6 cellular contexts compared by ENCODE assay signal in the genomic region with DNA sequence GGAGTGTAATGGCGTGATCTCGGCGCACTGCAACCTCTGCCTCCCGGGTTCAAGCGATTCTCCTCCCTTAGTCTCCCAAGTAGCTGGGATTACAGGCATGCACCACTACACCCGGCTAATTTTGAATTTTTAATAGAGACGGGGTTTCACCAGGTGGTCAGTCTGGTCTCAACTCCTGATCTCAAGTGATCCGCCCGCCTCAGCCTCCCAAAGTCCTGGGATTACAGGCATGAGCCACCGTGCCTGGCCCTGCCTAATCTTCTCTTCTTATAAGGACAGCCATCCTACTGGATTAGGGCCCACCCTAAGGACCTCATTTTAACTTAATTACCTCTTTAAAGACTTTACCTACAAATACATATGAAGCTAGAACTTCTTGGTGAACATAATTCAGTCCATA. TPM values are rescaled to one million over a fixed set of nuclear protein-coding genes. Genes with fewer than 3 reads are reported as not detected.
DNase-seq lines count a peak whose midpoint lies in the region; TF ChIP-seq lines count a peak whose summit lies in the region.
"Not testable (repeated sequence)": the region's sequence is repeated elsewhere in the genome, so short reads cannot be mapped to it uniquely, and the experiment has no call there.

No MANE protein-coding gene starts in this region.

- H3K9ac ChIP-seq in liver (ENCODE audit: low read depth in 1 of 2, low read length in 2 of 2), result not testable (repeated sequence)

- H3K4me1 Mint-ChIP-seq in progenitor cell of endocrine pancreas (ENCODE audit: low read depth), result peaks cover 21% of the 10 kb centered on the region

- not testable (repeated sequence) for H3K4me1 ChIP-seq in breast epithelium
- peaks cover 0 to 43% (median 15%) of the 10 kb centered on the region in 4 donors for H3K4me1 ChIP-seq in liver (ENCODE audit: control insufficient read depth in 4 of 4, insufficient read depth in 4 of 4, low read length in 3 of 4)

- DNase-seq in NCI-H82 treated with DMSO at 0.1 percent for 48 hours (lab: John Stamatoyannopoulos, UW; ENCODE audit: unreplicated experiment) (peak; percentile 55), WERI-Rb-1 (peak; percentile 91)
- not testable (repeated sequence) for DNase-seq in breast epithelium (ENCODE audit: low spot score in 2 of 2); progenitor cell of endocrine pancreas (ENCODE audit: low spot score, unreplicated experiment)

- H3K4me3 Mint-ChIP-seq in progenitor cell of endocrine pancreas (ENCODE audit: low read depth), result not testable (repeated sequence)

- peak overlapping the region; percentile 52 for H3K27ac Mint-ChIP-seq in progenitor cell of endocrine pancreas

- H3K9me3 ChIP-seq in WERI-Rb-1 (ENCODE audit: severe bottlenecking); breast epithelium; liver (ENCODE audit: control insufficient read depth in 4 of 4, low read length in 3 of 4): not testable (repeated sequence)

- not testable (repeated sequence) for TF ChIP-seq RAD21 in liver (IDR thresholded peaks at IDR 0.05)

- not testable (repeated sequence) for H3K27me3 ChIP-seq in WERI-Rb-1 (ENCODE audit: insufficient read depth, low read depth, severe bottlenecking); breast epithelium; liver (ENCODE audit: control insufficient read depth in 4 of 4, insufficient read depth in 4 of 4, low read length in 3 of 4)

- H3K4me3 ChIP-seq in WERI-Rb-1 (ENCODE audit: low read depth, low read length); breast epithelium; liver (ENCODE audit: low read depth in 1 of 3, low read length in 3 of 3): not testable (repeated sequence)

- intact Hi-C loops in breast epithelium (cut with DNase I; ENCODE audit: low total_unique reads), result not testable (repeated sequence)

- not testable (repeated sequence) for H3K27me3 Mint-ChIP-seq in progenitor cell of endocrine pancreas

- not testable (repeated sequence) for H3K9me3 Mint-ChIP-seq in progenitor cell of endocrine pancreas (ENCODE audit: low read depth)

- not testable (repeated sequence) for H3K36me3 ChIP-seq in WERI-Rb-1; breast epithelium; liver (ENCODE audit: control insufficient read depth in 4 of 4, insufficient read depth in 3 of 4, low read depth in 1 of 4, low read length in 3 of 4)

- 96% methylated on average over 10 of the region's 10 CpGs for WGBS in liver

- TF ChIP-seq POLR2A in breast epithelium (IDR thresholded peaks at IDR 0.05), result not testable (repeated sequence)

- peak overlapping the region; percentile 87 for H3K27ac ChIP-seq in C4-2B
- H3K27ac ChIP-seq in WERI-Rb-1, result peak overlapping the region; percentile 89
- H3K27ac ChIP-seq in breast epithelium, result peak overlapping the region; percentile 73 to 81
- H3K27ac ChIP-seq in liver (ENCODE audit: low read depth in 1 of 2, low read length in 2 of 2), result peak overlapping the region; percentile 90 to 100

- not testable (repeated sequence) for H3K36me3 Mint-ChIP-seq in progenitor cell of endocrine pancreas (ENCODE audit: insufficient read depth)

- not testable (repeated sequence) for TF ChIP-seq CTCF in C4-2B (conservative IDR thresholded peaks at IDR 0.05); WERI-Rb-1 (IDR thresholded peaks at IDR 0.05; ENCODE audit: low read depth, low read length); breast epithelium (IDR thresholded peaks at IDR 0.05); liver (IDR thresholded peaks at IDR 0.05; ENCODE audit: low read depth, low read length, missing input control); progenitor cell of endocrine pancreas (IDR thresholded peaks at IDR 0.05; ENCODE audit: unreplicated experiment)

RNA-seq across cellular contexts. Expression of a gene that starts 48.3 kb away (rescaled TPM):
- total RNA-seq in breast epithelium, result 10 to 100 TPM; 29.9 to 73.5 (median 58.7) TPM
- 100 to 1,000 TPM; 149 to 318 TPM for total RNA-seq in liver
- polyA plus RNA-seq in liver, result 100 to 1,000 TPM; 278 to 339 TPM
- total RNA-seq in progenitor cell of endocrine pancreas, result 149 and 164 TPM in 2 replicates

RNA-seq across cellular contexts. Expression of a gene that starts 50.6 kb away (rescaled TPM):
- total RNA-seq in breast epithelium, result 10 to 100 TPM in 2 of 3 donors, 1 to 10 TPM in 1; 6.6 to 72.8 (median 56.9) TPM
- 10 to 100 TPM; 38.8 to 52.2 TPM for total RNA-seq in liver
- polyA plus RNA-seq in liver, result 10 to 100 TPM; 14.3 to 15.2 TPM
- total RNA-seq in progenitor cell of endocrine pancreas, result 36.4 and 41.9 TPM in 2 replicates
